1 cellular context compared by ENCODE assay signal in genomic region chr22:24969588-24970301, GRCh38.
TF ChIP-seq lines count a peak whose summit lies in the region.

No MANE protein-coding gene starts in this region.

TF ChIP-seq in SK-N-SH treated with all-trans-retinoic acid at 6 μM for 48 hours, 23 proteins besides CTCF, POLR2A, EP300 and RAD21 (continued from another document):
- TF ChIP-seq, protein P1, sequence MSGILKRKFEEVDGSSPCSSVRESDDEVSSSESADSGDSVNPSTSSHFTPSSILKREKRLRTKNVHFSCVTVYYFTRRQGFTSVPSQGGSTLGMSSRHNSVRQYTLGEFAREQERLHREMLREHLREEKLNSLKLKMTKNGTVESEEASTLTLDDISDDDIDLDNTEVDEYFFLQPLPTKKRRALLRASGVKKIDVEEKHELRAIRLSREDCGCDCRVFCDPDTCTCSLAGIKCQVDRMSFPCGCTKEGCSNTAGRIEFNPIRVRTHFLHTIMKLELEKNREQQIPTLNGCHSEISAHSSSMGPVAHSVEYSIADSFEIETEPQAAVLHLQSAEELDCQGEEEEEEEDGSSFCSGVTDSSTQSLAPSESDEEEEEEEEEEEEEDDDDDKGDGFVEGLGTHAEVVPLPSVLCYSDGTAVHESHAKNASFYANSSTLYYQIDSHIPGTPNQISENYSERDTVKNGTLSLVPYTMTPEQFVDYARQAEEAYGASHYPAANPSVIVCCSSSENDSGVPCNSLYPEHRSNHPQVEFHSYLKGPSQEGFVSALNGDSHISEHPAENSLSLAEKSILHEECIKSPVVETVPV (CRISPR knock-in tag; IDR thresholded peaks at IDR 0.05) = no peak
- TF ChIP-seq ZC3H10 (CRISPR knock-in tag; IDR thresholded peaks at IDR 0.05) (no peak), ARNTL (CRISPR knock-in tag; IDR thresholded peaks at IDR 0.05; ENCODE audit: borderline replicate concordance, low read depth) (no peak), ZNF8 (CRISPR knock-in tag; IDR thresholded peaks at IDR 0.05) (peak; percentile 54; the same call in 1 of the 2 replicates), SNAI2 (CRISPR knock-in tag; IDR thresholded peaks at IDR 0.05) (0 out of 2 replicates have a peak, but pooled peaks have one; percentile 10), ISL1 (CRISPR knock-in tag; IDR thresholded peaks at IDR 0.05) (peak; percentile 50; the same call in 1 of the 2 replicates)
- TF ChIP-seq, protein P2, sequence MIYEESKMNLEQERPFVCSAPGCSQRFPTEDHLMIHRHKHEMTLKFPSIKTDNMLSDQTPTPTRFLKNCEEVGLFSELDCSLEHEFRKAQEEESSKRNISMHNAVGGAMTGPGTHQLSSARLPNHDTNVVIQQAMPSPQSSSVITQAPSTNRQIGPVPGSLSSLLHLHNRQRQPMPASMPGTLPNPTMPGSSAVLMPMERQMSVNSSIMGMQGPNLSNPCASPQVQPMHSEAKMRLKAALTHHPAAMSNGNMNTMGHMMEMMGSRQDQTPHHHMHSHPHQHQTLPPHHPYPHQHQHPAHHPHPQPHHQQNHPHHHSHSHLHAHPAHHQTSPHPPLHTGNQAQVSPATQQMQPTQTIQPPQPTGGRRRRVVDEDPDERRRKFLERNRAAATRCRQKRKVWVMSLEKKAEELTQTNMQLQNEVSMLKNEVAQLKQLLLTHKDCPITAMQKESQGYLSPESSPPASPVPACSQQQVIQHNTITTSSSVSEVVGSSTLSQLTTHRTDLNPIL (CRISPR knock-in tag; IDR thresholded peaks at IDR 0.05; ENCODE audit: low read depth) = 0 out of 2 replicates have a peak, but pooled peaks have one; percentile 43
